2 cellular contexts compared by ENCODE assay signal in the genomic region with DNA sequence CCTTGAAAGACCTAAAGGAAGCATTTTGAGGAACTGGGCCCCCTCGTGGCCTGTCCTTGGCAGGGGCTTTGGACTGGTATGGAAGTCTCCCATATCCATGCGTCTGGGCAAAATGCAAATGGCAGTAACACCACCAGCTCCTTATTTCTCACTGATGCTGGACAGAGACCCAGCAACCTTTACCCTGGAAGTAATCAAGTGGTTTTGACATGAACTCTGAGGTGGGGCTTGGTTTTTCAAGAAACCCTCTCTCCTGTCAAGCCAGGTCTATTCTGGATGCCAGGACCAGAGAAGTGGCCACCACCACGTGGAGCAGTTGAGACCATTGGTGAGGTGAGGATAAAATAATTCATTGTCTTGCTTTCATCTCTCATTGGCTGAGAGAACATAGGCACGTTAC.
TF ChIP-seq lines count a peak whose summit lies in the region.

No MANE protein-coding gene starts in this region.

TF ChIP-seq in HEK293, 187 proteins besides CTCF, POLR2A, EP300 and RAD21:
- TF ChIP-seq, protein P1, sequence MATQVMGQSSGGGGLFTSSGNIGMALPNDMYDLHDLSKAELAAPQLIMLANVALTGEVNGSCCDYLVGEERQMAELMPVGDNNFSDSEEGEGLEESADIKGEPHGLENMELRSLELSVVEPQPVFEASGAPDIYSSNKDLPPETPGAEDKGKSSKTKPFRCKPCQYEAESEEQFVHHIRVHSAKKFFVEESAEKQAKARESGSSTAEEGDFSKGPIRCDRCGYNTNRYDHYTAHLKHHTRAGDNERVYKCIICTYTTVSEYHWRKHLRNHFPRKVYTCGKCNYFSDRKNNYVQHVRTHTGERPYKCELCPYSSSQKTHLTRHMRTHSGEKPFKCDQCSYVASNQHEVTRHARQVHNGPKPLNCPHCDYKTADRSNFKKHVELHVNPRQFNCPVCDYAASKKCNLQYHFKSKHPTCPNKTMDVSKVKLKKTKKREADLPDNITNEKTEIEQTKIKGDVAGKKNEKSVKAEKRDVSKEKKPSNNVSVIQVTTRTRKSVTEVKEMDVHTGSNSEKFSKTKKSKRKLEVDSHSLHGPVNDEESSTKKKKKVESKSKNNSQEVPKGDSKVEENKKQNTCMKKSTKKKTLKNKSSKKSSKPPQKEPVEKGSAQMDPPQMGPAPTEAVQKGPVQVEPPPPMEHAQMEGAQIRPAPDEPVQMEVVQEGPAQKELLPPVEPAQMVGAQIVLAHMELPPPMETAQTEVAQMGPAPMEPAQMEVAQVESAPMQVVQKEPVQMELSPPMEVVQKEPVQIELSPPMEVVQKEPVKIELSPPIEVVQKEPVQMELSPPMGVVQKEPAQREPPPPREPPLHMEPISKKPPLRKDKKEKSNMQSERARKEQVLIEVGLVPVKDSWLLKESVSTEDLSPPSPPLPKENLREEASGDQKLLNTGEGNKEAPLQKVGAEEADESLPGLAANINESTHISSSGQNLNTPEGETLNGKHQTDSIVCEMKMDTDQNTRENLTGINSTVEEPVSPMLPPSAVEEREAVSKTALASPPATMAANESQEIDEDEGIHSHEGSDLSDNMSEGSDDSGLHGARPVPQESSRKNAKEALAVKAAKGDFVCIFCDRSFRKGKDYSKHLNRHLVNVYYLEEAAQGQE (tag by site-specific recombination; IDR thresholded peaks at IDR 0.05) = 0 out of 2 replicates have a peak, but pooled peaks have one; percentile 25
- no peak for TF ChIP-seq ZNF391 (tag by site-specific recombination; IDR thresholded peaks at IDR 0.05; ENCODE audit: borderline replicate concordance, low read depth)

TF ChIP-seq in K562, 482 proteins besides CTCF, POLR2A, EP300 and RAD21 (continued from another document):
- peak; percentile 41; the same call in 1 of the 2 replicates for TF ChIP-seq GABPA (tag; conservative IDR thresholded peaks at IDR 0.05; ENCODE audit: low read depth)
- TF ChIP-seq NEUROD1 (IDR thresholded peaks at IDR 0.05; ENCODE audit: borderline replicate concordance, low read depth, low read length, partially characterized antibody) = no peak
- no peak for TF ChIP-seq PRPF4 (IDR thresholded peaks at IDR 0.05; ENCODE audit: insufficient read depth, low read depth, low read length, poor library complexity, severe bottlenecking)
- TF ChIP-seq PPARD (CRISPR knock-in tag; IDR thresholded peaks at IDR 0.05) = no peak
- TF ChIP-seq CXXC5 (CRISPR knock-in tag; IDR thresholded peaks at IDR 0.05) = no peak
- no peak for TF ChIP-seq E2F5 (CRISPR knock-in tag; IDR thresholded peaks at IDR 0.05)
- no peak for TF ChIP-seq PHB (CRISPR knock-in tag; IDR thresholded peaks at IDR 0.05)
- TF ChIP-seq NR2C1 (IDR thresholded peaks at IDR 0.05) = no peak
- 0 out of 2 replicates have a peak, but pooled peaks have one; percentile 46 for TF ChIP-seq NR2C1 (tag; IDR thresholded peaks at IDR 0.05)
